12 cellular contexts compared by ENCODE assay signal in the genomic region with DNA sequence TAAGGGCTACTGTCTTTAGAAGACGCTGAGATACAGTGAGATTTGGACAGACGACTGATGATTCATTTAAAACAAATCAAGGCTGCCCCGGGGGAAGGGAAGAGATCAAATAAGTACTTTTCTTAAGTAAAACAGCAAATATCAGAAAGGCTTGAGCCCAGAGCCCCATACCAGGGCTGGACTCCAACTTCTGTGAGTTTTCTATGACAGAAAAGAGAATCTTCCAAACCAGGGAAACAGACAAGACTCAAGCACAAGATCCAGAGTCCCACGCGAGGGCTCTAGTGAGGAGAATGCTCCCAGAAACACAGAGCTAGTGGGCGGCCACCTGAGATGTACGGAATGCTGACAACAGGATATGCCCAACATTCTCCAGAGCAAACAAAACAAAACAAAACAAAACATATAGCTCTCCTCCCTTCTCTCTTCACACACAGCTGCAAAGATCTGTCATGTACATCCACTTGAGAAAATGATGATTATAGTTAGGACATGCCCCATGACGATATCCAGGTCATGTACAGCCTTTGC. TPM values are rescaled to one million over a fixed set of nuclear protein-coding genes. Genes with fewer than 3 reads are reported as not detected.
DNase-seq lines count a peak whose midpoint lies in the region; ATAC-seq, FAIRE-seq and TF ChIP-seq lines count a peak whose summit lies in the region.
"Had no signal": no experiment of that assay in that cellular context is flagged by ENCODE, and none has a peak within 500 bp of the region (broad histone marks: within the 10 kb centered on the region; RNA-seq: fewer than 3 reads in every experiment).

No MANE protein-coding gene starts in this region.

- H3K18ac ChIP-seq in IMR-90 (ENCODE audit: low read depth, low read length), result no peak overlapping the region

- no peak overlapping the region; the same call in 1 of the 2 replicates for H3K4me2 ChIP-seq in IMR-90 (ENCODE audit: low read depth, low read length)
- H3K4me2 ChIP-seq in K562 (ENCODE audit: insufficient read depth, low read length), result peak overlapping the region; percentile 47
- H3K4me2 ChIP-seq in hepatocyte, result peak overlapping the region; percentile 65

- no peak for FAIRE-seq in K562 (lab: Jason Lieb, UNC)

- H3K27ac ChIP-seq in IMR-90 (ENCODE audit: insufficient read depth, low read length) (no peak overlapping the region), K562 (ENCODE audit: extremely low read depth, low read depth, low read length) (peak overlapping the region; percentile 50; the same call in 1 of the 3 replicates), hepatocyte (peak overlapping the region; percentile 75)
- no peak overlapping the region for H3K27ac ChIP-seq in CD4-positive, alpha-beta memory T cell (ENCODE audit: low read depth, low read length)

- no peak for TF ChIP-seq POLR2A in IMR-90 (IDR thresholded peaks at IDR 0.05; ENCODE audit: low read depth, low read length)
- no peak for TF ChIP-seq POLR2A in K562 (conservative IDR thresholded peaks at IDR 0.05)

- no peak overlapping the region for H2AK9ac ChIP-seq in IMR-90 (replicated peaks; ENCODE audit: low read depth, low read length, poor library complexity)

- H3K4me1 ChIP-seq in IMR-90 (ENCODE audit: control insufficient read depth, insufficient read depth, low read length) (peaks cover 10% of the 10 kb centered on the region; the same call in 1 of the 2 replicates), K562 (replicated peaks in 1 of 2; ENCODE audit: control insufficient read depth in 2 of 2, insufficient read depth in 2 of 2, low read length in 2 of 2) (peaks cover 24 to 52% of the 10 kb centered on the region in 2 experiments), hepatocyte (ENCODE audit: insufficient read depth) (peaks cover 45% of the 10 kb centered on the region)
- H3K4me1 ChIP-seq in CD4-positive, alpha-beta memory T cell (ENCODE audit: insufficient read depth, low read length), result no peaks in the 10 kb centered on the region

- in situ Hi-C loops in IMR-90 (cut with MboI; ENCODE audit: low sequenced_read_pairs) (no loop called here), K562 (cut with MboI) (no loop called here)

- H3K4me3 ChIP-seq in IMR-90 (ENCODE audit: insufficient read depth, low read depth, low read length), result no peak overlapping the region
- H3K4me3 ChIP-seq in K562, result no peak overlapping the region
- no peak overlapping the region for H3K4me3 ChIP-seq in hepatocyte
- H3K4me3 ChIP-seq in CD4-positive, alpha-beta memory T cell (ENCODE audit: low read length in 2 of 2), result no peak overlapping the region
- H3K4me3 ChIP-seq: testis had no signal

- no peak overlapping the region for H2AFZ ChIP-seq in IMR-90 (replicated peaks; ENCODE audit: low read length, poor library complexity)
- H2AFZ ChIP-seq in K562 (ENCODE audit: low read depth, low read length), result peak overlapping the region; percentile 33; the same call in 1 of the 2 replicates
- H2AFZ ChIP-seq in hepatocyte, result no peak overlapping the region

- H2BK120ac ChIP-seq in IMR-90 (ENCODE audit: low read depth, low read length), result no peak overlapping the region

- H2AK5ac ChIP-seq in IMR-90 (ENCODE audit: low read depth, low read length), result no peak overlapping the region

- TF ChIP-seq CTCF in IMR-90 (conservative IDR thresholded peaks at IDR 0.05; ENCODE audit: low read depth, low read length), result no peak
- no peak for TF ChIP-seq CTCF in K562 (IDR thresholded peaks at IDR 0.05 in 2 of 3, conservative IDR thresholded peaks at IDR 0.05 in 1 of 3; ENCODE audit: insufficient read depth in 2 of 3, low read depth in 1 of 3, low read length in 3 of 3)
- no peak for TF ChIP-seq CTCF in hepatocyte (IDR thresholded peaks at IDR 0.05; ENCODE audit: poor library complexity)

- H3K36me3 Mint-ChIP-seq in stimulated activated naive B cell treated with anti-CD40 and anti-IgM and Interleukin-4, amounts not matched to agents 10 μg/mL and 1 μg/mL and 100 μg/mL, for 72 hours, result peaks cover 33 to 55% of the 10 kb centered on the region in 2 donors
- no peaks in the 10 kb centered on the region for H3K36me3 Mint-ChIP-seq in CD4-positive, alpha-beta memory T cell

- H3K79me1 ChIP-seq in IMR-90 (ENCODE audit: low read depth in 1 of 2, low read length in 2 of 2), result peaks cover 14 to 16% of the 10 kb centered on the region in 2 experiments

- no peak overlapping the region for H4K91ac ChIP-seq in IMR-90 (ENCODE audit: insufficient read depth, low read depth, low read length)

- H2BK5ac ChIP-seq in IMR-90 (ENCODE audit: low read depth, low read length, poor library complexity, severe bottlenecking), result no peak overlapping the region

- H3K9me3 Mint-ChIP-seq in stimulated activated naive B cell treated with anti-CD40 and anti-IgM and Interleukin-4, amounts not matched to agents 10 μg/mL and 1 μg/mL and 100 μg/mL, for 72 hours, result no peaks in the 10 kb centered on the region
- H3K9me3 Mint-ChIP-seq in CD4-positive, alpha-beta memory T cell, result no peaks in the 10 kb centered on the region
- H3K9me3 Mint-ChIP-seq: central memory CD8-positive, alpha-beta T cell; naive thymus-derived CD4-positive, alpha-beta T cell had no signal

- H3K4me3 Mint-ChIP-seq in stimulated activated naive B cell treated with anti-CD40 and anti-IgM and Interleukin-4, amounts not matched to agents 10 μg/mL and 1 μg/mL and 100 μg/mL, for 72 hours, result peak overlapping the region; percentile 8 to 54
- H3K4me3 Mint-ChIP-seq in CD4-positive, alpha-beta memory T cell, result no peak overlapping the region
- H3K4me3 Mint-ChIP-seq: central memory CD8-positive, alpha-beta T cell; naive thymus-derived CD4-positive, alpha-beta T cell had no signal

- peak overlapping the region; percentile 78 for H3K27ac Mint-ChIP-seq in stimulated activated naive B cell treated with anti-CD40 and anti-IgM and Interleukin-4, amounts not matched to agents 10 μg/mL and 1 μg/mL and 100 μg/mL, for 72 hours
- no peak overlapping the region for H3K27ac Mint-ChIP-seq in CD4-positive, alpha-beta memory T cell
- H3K27ac Mint-ChIP-seq: naive thymus-derived CD4-positive, alpha-beta T cell had no signal

- intact Hi-C loops in IMR-90 (cut with micrococcal nuclease) (no loop called here), K562 (cut with micrococcal nuclease) (no loop called here)
- intact Hi-C loops in CD4-positive, alpha-beta memory T cell (cut with micrococcal nuclease), result no loop called here

- H3K79me2 ChIP-seq in K562 (ENCODE audit: control insufficient read depth, insufficient read depth, low read length) (peaks cover 6% of the 10 kb centered on the region; the same call in 1 of the 3 replicates), hepatocyte (peaks cover 56% of the 10 kb centered on the region)

- WGBS in IMR-90 (ENCODE audit: extremely low coverage in 2 of 2, insufficient read length in 1 of 2), 2 experiments, result 100% methylated on average over 1 of the region's 8 CpGs; no CpG with 5 or more reads in 1 of the 2 experiments
- WGBS in K562 (ENCODE audit: insufficient coverage, low coverage, missing lambda C conversion rate), result 25% methylated on average over 8 of the region's 8 CpGs
- WGBS in hepatocyte (ENCODE audit: low lambda C conversion rate, missing lambda C conversion rate), result 50% methylated on average over 8 of the region's 8 CpGs

- BruUV-seq in IMR-90 (replicated peaks; lab: Mats Ljungman, UMichigan) (no TSS peak), K562 (replicated peaks; lab: Mats Ljungman, UMichigan) (no TSS peak)

- no peak for TF ChIP-seq EP300 in K562 (IDR thresholded peaks at IDR 0.05; ENCODE audit: low read length)

- DNase-seq in IMR-90 (peak; percentile 24), K562 (ENCODE audit: extremely low read depth in 1 of 4, low spot score in 3 of 4) (no peak), hepatocyte (ENCODE audit: low spot score) (no peak), cerebellar nuclear complex (lab: John Stamatoyannopoulos, UW) (no peak)
- no peak for DNase-seq in stimulated activated naive B cell treated with anti-CD40 and anti-IgM and Interleukin-4, amounts not matched to agents 10 μg/mL and 1 μg/mL and 100 μg/mL, for 72 hours
- no peak for DNase-seq in NK-92 treated with Interleukin-12 subunit alpha and Interleukin-12 subunit beta, amount 100 ng/mL, for 24 hours (lab: John Stamatoyannopoulos, UW)
- no peak for DNase-seq in CD4-positive, alpha-beta memory T cell
- DNase-seq: naive thymus-derived CD4-positive, alpha-beta T cell; stimulated activated CD4-positive, alpha-beta T cell treated with anti-CD3 and anti-CD28 coated beads, Interleukin-4, amount 100 ng/mL, for 1 hour; testis had no signal

- no peak overlapping the region for H4K8ac ChIP-seq in IMR-90 (ENCODE audit: low read depth in 2 of 2, low read length in 2 of 2)

- H3K9ac ChIP-seq in IMR-90 (ENCODE audit: low read depth, low read length) (no peak overlapping the region), K562 (ENCODE audit: insufficient read depth in 1 of 2, low read depth in 2 of 2, low read length in 2 of 2) (peak overlapping the region in 1 of 2 experiments; percentile 47; a peak in 2 of 4 replicates)

- no peak overlapping the region for H2BK20ac ChIP-seq in IMR-90 (ENCODE audit: low read depth, low read length)

- H3K9me3 ChIP-seq in IMR-90 (ENCODE audit: control insufficient read depth, insufficient read depth, low read length), result no peaks in the 10 kb centered on the region
- no peaks in the 10 kb centered on the region for H3K9me3 ChIP-seq in K562 (replicated peaks; ENCODE audit: control insufficient read depth, insufficient read depth, low read depth, low read length)
- no peaks in the 10 kb centered on the region for H3K9me3 ChIP-seq in hepatocyte (ENCODE audit: low read depth)
- no peaks in the 10 kb centered on the region for H3K9me3 ChIP-seq in CD4-positive, alpha-beta memory T cell (ENCODE audit: control insufficient read depth in 1 of 2, low read length in 2 of 2)
- H3K9me3 ChIP-seq: testis had no signal

- H4K20me1 ChIP-seq in IMR-90 (ENCODE audit: insufficient read depth, low read length), result peaks cover 32% of the 10 kb centered on the region
- peaks cover 2% of the 10 kb centered on the region; the same call in 1 of the 2 replicates for H4K20me1 ChIP-seq in K562 (replicated peaks; ENCODE audit: control insufficient read depth, insufficient read depth, low read length)
- H4K20me1 ChIP-seq in hepatocyte (ENCODE audit: insufficient read depth, poor library complexity, severe bottlenecking), result no peaks in the 10 kb centered on the region

- no peak overlapping the region for H3K23ac ChIP-seq in IMR-90 (ENCODE audit: low read depth, low read length)

- H3K4ac ChIP-seq in IMR-90 (ENCODE audit: low read depth, low read length), result no peak overlapping the region

- no peaks in the 10 kb centered on the region for H3K36me3 ChIP-seq in IMR-90 (ENCODE audit: control insufficient read depth, insufficient read depth, low read length)
- no peaks in the 10 kb centered on the region for H3K36me3 ChIP-seq in K562 (ENCODE audit: control insufficient read depth, insufficient read depth, low read length)
- no peaks in the 10 kb centered on the region for H3K36me3 ChIP-seq in hepatocyte (replicated peaks; ENCODE audit: insufficient read depth, low read depth)
- no peaks in the 10 kb centered on the region for H3K36me3 ChIP-seq in CD4-positive, alpha-beta memory T cell (ENCODE audit: insufficient read depth, low read length)

- ATAC-seq in IMR-90 (ENCODE audit: low read depth) (peak; percentile 12; the same call in 1 of the 2 replicates), K562 (peak; percentile 3; the same call in 2 of the 3 replicates), HG03571 (IDR thresholded peaks at IDR 0.05; ENCODE audit: unreplicated experiment) (no peak)
- ATAC-seq in stimulated activated naive B cell treated with anti-CD40 and anti-IgM and Interleukin-4, amounts not matched to agents 10 μg/mL and 1 μg/mL and 100 μg/mL, for 72 hours (replicated peaks), result no peak

- H3K14ac ChIP-seq in IMR-90 (replicated peaks; ENCODE audit: low read depth, low read length), result no peak overlapping the region

- H3K56ac ChIP-seq in IMR-90 (ENCODE audit: extremely low read depth, insufficient read depth, low read length), result no peak overlapping the region

- CTCF ChIA-PET in IMR-90 (lab: Yijun Ruan, JAX) (no interaction called here), K562 (lab: Yijun Ruan, JAX; ENCODE audit: low intra/inter-chr PET ratio) (no interaction called here)
- CTCF ChIA-PET in CD4-positive, alpha-beta memory T cell (lab: Charles Lee; ENCODE audit: partially characterized antibody), result no interaction called here

- POLR2A ChIA-PET in IMR-90 (lab: Charles Lee; ENCODE audit: unreplicated experiment), result no interaction called here
- POLR2A ChIA-PET in K562 (lab: Yijun Ruan, JAX), result interaction anchor here (0.6 to 1.0 kb wide), 2 partner anchors 13 to 19 kb away, joined by 3 to 4 read pairs; partner anchors contain the start of gene ACSL1
- POLR2A ChIA-PET in CD4-positive, alpha-beta memory T cell (lab: Charles Lee; ENCODE audit: partially characterized antibody), result no interaction called here

- no peak overlapping the region for H4K5ac ChIP-seq in IMR-90 (ENCODE audit: low read depth, low read length)

- TF ChIP-seq RAD21 in IMR-90 (IDR thresholded peaks at IDR 0.05; ENCODE audit: low read length) (no peak), K562 (CRISPR knock-in tag; conservative IDR thresholded peaks at IDR 0.05 in 1 of 2, IDR thresholded peaks at IDR 0.05 in 1 of 2) (no peak)

- H3K4me1 Mint-ChIP-seq in stimulated activated naive B cell treated with anti-CD40 and anti-IgM and Interleukin-4, amounts not matched to agents 10 μg/mL and 1 μg/mL and 100 μg/mL, for 72 hours, result peaks cover 70 to 85% of the 10 kb centered on the region in 2 donors
- H3K4me1 Mint-ChIP-seq in CD4-positive, alpha-beta memory T cell, result peaks cover 4 to 33% (median 15%) of the 10 kb centered on the region in 4 donors

- H3K9me1 ChIP-seq in IMR-90 (ENCODE audit: insufficient read depth, low read length) (peaks cover 4% of the 10 kb centered on the region; the same call in 1 of the 2 replicates), K562 (ENCODE audit: control insufficient read depth, insufficient read depth, low read length) (no peaks in the 10 kb centered on the region)

- dilution Hi-C loops in IMR-90 (cut with HindIII; ENCODE audit: low sequenced_read_pairs, unreplicated experiment), result no loop called here

- H2BK15ac ChIP-seq in IMR-90 (ENCODE audit: low read depth, low read length), result no peak overlapping the region

- no peaks in the 10 kb centered on the region for H3K27me3 Mint-ChIP-seq in stimulated activated naive B cell treated with anti-CD40 and anti-IgM and Interleukin-4, amounts not matched to agents 10 μg/mL and 1 μg/mL and 100 μg/mL, for 72 hours
- no peaks in the 10 kb centered on the region for H3K27me3 Mint-ChIP-seq in CD4-positive, alpha-beta memory T cell
- H3K27me3 Mint-ChIP-seq: central memory CD8-positive, alpha-beta T cell; naive thymus-derived CD4-positive, alpha-beta T cell had no signal

- no peaks in the 10 kb centered on the region for H3K27me3 ChIP-seq in IMR-90 (ENCODE audit: control insufficient read depth, insufficient read depth, low read length)
- no peaks in the 10 kb centered on the region for H3K27me3 ChIP-seq in K562 (ENCODE audit: control insufficient read depth in 2 of 2, insufficient read depth in 2 of 2, low read length in 2 of 2)
- H3K27me3 ChIP-seq in hepatocyte, result no peaks in the 10 kb centered on the region
- no peaks in the 10 kb centered on the region for H3K27me3 ChIP-seq in CD4-positive, alpha-beta memory T cell (ENCODE audit: insufficient read depth, low read length)
- H3K27me3 ChIP-seq: testis had no signal

- no peaks in the 10 kb centered on the region for H3K9me2 ChIP-seq in hepatocyte (replicated peaks; ENCODE audit: insufficient read depth)

RNA-seq across cellular contexts. Expression of gene ACSL1, which starts 13.1 kb away (rescaled TPM):
- total RNA-seq in IMR-90 (2012; rRNA removed) (26.0 and 27.5 TPM in 2 replicates), K562 (2014; rRNA removed) (14.0 and 14.3 TPM in 2 replicates), K562 (2014; rRNA removed; fragmentation: Illumina TruSeq; extraction: Trizol) (23.6 and 25.3 TPM in 2 replicates), K562 (2015; rRNA removed; fragmentation: Illumina TruSeq; extraction: Trizol) (15.2 and 15.9 TPM in 2 replicates), K562 (2021) (22.2 and 22.6 TPM in 2 replicates), hepatocyte (168 and 264 TPM in 2 replicates)
- polyA plus RNA-seq in IMR-90 (2012; rRNA removed) (9.8 and 14.4 TPM in 2 replicates), K562 (2011; rRNA removed) (6.7 and 21.8 TPM in 2 replicates), K562 (2014; fragmentation: Illumina TruSeq; extraction: Trizol) (24.1 and 24.4 TPM in 2 replicates), K562 (2014; fragmentation: Nextera tagmentation; extraction: Ambion mirVana) (10 to 100 TPM; 10.2 to 11.3 TPM), K562 (2014; rRNA removed) (15.0 TPM in 2 replicates), hepatocyte (114 and 121 TPM in 2 replicates)
- polyA plus RNA-seq in IMR-90 (2012; cell fraction: cytosol; rRNA removed), result 5.3 and 8.6 TPM in 2 replicates
- 5.3 and 12.8 TPM in 2 replicates for polyA plus RNA-seq in IMR-90 (2012; cell fraction: nucleus; rRNA removed; ENCODE audit: low replicate concordance)
- total RNA-seq in K562 (2011; cell fraction: chromatin; rRNA removed; ENCODE audit: low replicate concordance), result 7.8 and 10.5 TPM in 2 replicates
- total RNA-seq in K562 (2011; cell fraction: nucleolus; rRNA removed), result 3.7 and 4.2 TPM in 2 replicates
- total RNA-seq in K562 (2011; cell fraction: nucleoplasm; rRNA removed), result 6.9 and 7.2 TPM in 2 replicates
- polyA plus RNA-seq in K562 (2011; cell fraction: cytosol; rRNA removed), result 2.9 and 11.7 TPM in 2 replicates
- 5.2 and 22.6 TPM in 2 replicates for polyA plus RNA-seq in K562 (2011; cell fraction: nucleus; rRNA removed)
- 13.0 and 38.4 TPM in 2 replicates for polyA plus RNA-seq in K562 (2012)
- 9.4 and 28.7 TPM in 2 replicates for polyA minus RNA-seq in K562 (2011; rRNA and poly(A)+ RNA removed)
- 4.5 and 25.5 TPM in 2 replicates for polyA minus RNA-seq in K562 (2011; cell fraction: cytosol; rRNA and poly(A)+ RNA removed)
- polyA minus RNA-seq in K562 (2011; cell fraction: nucleus; rRNA and poly(A)+ RNA removed), result 2.6 and 14.3 TPM in 2 replicates
- 10 to 100 TPM; 11.5 to 12.9 TPM for total RNA-seq in CD4-positive, alpha-beta memory T cell
- 1 to 10 TPM; 4.0 to 6.8 TPM for polyA plus RNA-seq in CD4-positive, alpha-beta memory T cell

Comparison
In these comparisons a context has a peak if more than half of its experiments do, and no peak if none do; other contexts are left out.
1. ATAC-seq: peak in IMR-90 (single experiment) and K562 (single experiment); none in stimulated activated naive B cell treated with anti-CD40 and anti-IgM and Interleukin-4, amounts not matched to agents 10 μg/mL and 1 μg/mL and 100 μg/mL, for 72 hours (0 of 2) and HG03571 (single experiment).
2. H3K27ac ChIP-seq: peak in K562 (single experiment) and hepatocyte (single experiment); none in IMR-90 (single experiment) and CD4-positive, alpha-beta memory T cell (single experiment).
3. H3K4me3 Mint-ChIP-seq: peak in stimulated activated naive B cell treated with anti-CD40 and anti-IgM and Interleukin-4, amounts not matched to agents 10 μg/mL and 1 μg/mL and 100 μg/mL, for 72 hours (2 of 2); none in CD4-positive, alpha-beta memory T cell (0 of 8).